ENCODE assay signal across 8 cellular contexts in genomic region chr5:176216393-176216916, GRCh38. TPM values are rescaled to one million over a fixed set of nuclear protein-coding genes. Genes with fewer than 3 reads are reported as not detected.
DNase-seq lines count a peak whose midpoint lies in the region; ATAC-seq, FAIRE-seq and TF ChIP-seq lines count a peak whose summit lies in the region.
"Not testable (repeated sequence)": the region's sequence is repeated elsewhere in the genome, so short reads cannot be mapped to it uniquely, and the experiment has no call there.

No MANE protein-coding gene starts in this region.

- DNase-seq in CD4-positive, alpha-beta memory T cell; Panc1 (ENCODE audit: low read depth, low spot score); activated CD8-positive, alpha-beta T cell treated with anti-CD3 and anti-CD28 coated beads, Interleukin-2, amount 10 ng/mL, durations not matched to agents 7 days and 5 days; stimulated activated effector memory CD8-positive, alpha-beta T cell treated with anti-CD3 and anti-CD28 coated beads, Interleukin-12 subunit alpha, Interleukin-12 subunit beta, amount 100 ng/mL, for 72 hours (ENCODE audit: low spot score in 2 of 2): not testable (repeated sequence)
- peak; percentile 4 for DNase-seq in LHCN-M2 (ENCODE audit: low read depth)
- DNase-seq in dermis blood vessel endothelial cell = peak; percentile 13
- DNase-seq in kidney = peak; percentile 76

- H3K4me1 Mint-ChIP-seq in CD4-positive, alpha-beta memory T cell; activated CD8-positive, alpha-beta T cell treated with anti-CD3 and anti-CD28 coated beads, Interleukin-2, amount 10 ng/mL, durations not matched to agents 7 days and 5 days (ENCODE audit: low read depth); stimulated activated effector memory CD8-positive, alpha-beta T cell treated with anti-CD3 and anti-CD28 coated beads, Interleukin-12 subunit alpha, Interleukin-12 subunit beta, amount 100 ng/mL, for 72 hours: not testable (repeated sequence)

- H3K36me3 ChIP-seq in CD4-positive, alpha-beta memory T cell (ENCODE audit: insufficient read depth, low read length); Panc1 (ENCODE audit: control insufficient read depth, insufficient read depth, low read length); kidney (ENCODE audit: control insufficient read depth in 1 of 2, insufficient read depth in 2 of 2, low read length in 2 of 2); mucosa of stomach (ENCODE audit: control insufficient read depth, insufficient read depth, low read length): not testable (repeated sequence)

- not testable (repeated sequence) for H3K4me3 ChIP-seq in CD4-positive, alpha-beta memory T cell (ENCODE audit: low read length in 2 of 2); Panc1 (ENCODE audit: low read depth in 2 of 2, low read length in 2 of 2); kidney (ENCODE audit: low read length in 2 of 2); mucosa of stomach (ENCODE audit: low read length)

- peak overlapping the region in 1 of 7 donors; percentile 17 for H3K27ac Mint-ChIP-seq in CD4-positive, alpha-beta memory T cell
- H3K27ac Mint-ChIP-seq in activated CD8-positive, alpha-beta T cell treated with anti-CD3 and anti-CD28 coated beads, Interleukin-2, amount 10 ng/mL, durations not matched to agents 7 days and 5 days = not testable (repeated sequence)
- H3K27ac Mint-ChIP-seq in stimulated activated effector memory CD8-positive, alpha-beta T cell treated with anti-CD3 and anti-CD28 coated beads, Interleukin-12 subunit alpha, Interleukin-12 subunit beta, amount 100 ng/mL, for 72 hours = peak overlapping the region; percentile 80

- not testable (repeated sequence) for H3K27me3 ChIP-seq in CD4-positive, alpha-beta memory T cell (ENCODE audit: insufficient read depth, low read length); Panc1 (ENCODE audit: control insufficient read depth, insufficient read depth, low read length); mucosa of stomach (ENCODE audit: control insufficient read depth, insufficient read depth, low read length)

- intact Hi-C loops in CD4-positive, alpha-beta memory T cell (cut with micrococcal nuclease); Panc1 (cut with micrococcal nuclease; ENCODE audit: unreplicated experiment); kidney (cut with DNase I): not testable (repeated sequence)

- not testable (repeated sequence) for H3K36me3 Mint-ChIP-seq in CD4-positive, alpha-beta memory T cell; activated CD8-positive, alpha-beta T cell treated with anti-CD3 and anti-CD28 coated beads, Interleukin-2, amount 10 ng/mL, durations not matched to agents 7 days and 5 days (ENCODE audit: low read depth); stimulated activated effector memory CD8-positive, alpha-beta T cell treated with anti-CD3 and anti-CD28 coated beads, Interleukin-12 subunit alpha, Interleukin-12 subunit beta, amount 100 ng/mL, for 72 hours

- in situ Hi-C loops in Panc1 (cut with HindIII; ENCODE audit: low pct_unique_long_range_greater_than_20kb, low sequenced_read_pairs) = not testable (repeated sequence)

- not testable (repeated sequence) for H3K27me3 Mint-ChIP-seq in CD4-positive, alpha-beta memory T cell
- peaks cover 15% of the 10 kb centered on the region for H3K27me3 Mint-ChIP-seq in activated CD8-positive, alpha-beta T cell treated with anti-CD3 and anti-CD28 coated beads, Interleukin-2, amount 10 ng/mL, durations not matched to agents 7 days and 5 days (ENCODE audit: low read depth)

- H3K9me3 Mint-ChIP-seq in CD4-positive, alpha-beta memory T cell; activated CD8-positive, alpha-beta T cell treated with anti-CD3 and anti-CD28 coated beads, Interleukin-2, amount 10 ng/mL, durations not matched to agents 7 days and 5 days (ENCODE audit: insufficient read depth); stimulated activated effector memory CD8-positive, alpha-beta T cell treated with anti-CD3 and anti-CD28 coated beads, Interleukin-12 subunit alpha, Interleukin-12 subunit beta, amount 100 ng/mL, for 72 hours: not testable (repeated sequence)

- peak overlapping the region in 6 of 8 donors; percentile 12 to 49 (median 34) for H3K4me3 Mint-ChIP-seq in CD4-positive, alpha-beta memory T cell
- H3K4me3 Mint-ChIP-seq in activated CD8-positive, alpha-beta T cell treated with anti-CD3 and anti-CD28 coated beads, Interleukin-2, amount 10 ng/mL, durations not matched to agents 7 days and 5 days = peak overlapping the region; percentile 10
- not testable (repeated sequence) for H3K4me3 Mint-ChIP-seq in stimulated activated effector memory CD8-positive, alpha-beta T cell treated with anti-CD3 and anti-CD28 coated beads, Interleukin-12 subunit alpha, Interleukin-12 subunit beta, amount 100 ng/mL, for 72 hours

- ATAC-seq in Panc1 = peak; percentile 72
- ATAC-seq in activated CD8-positive, alpha-beta T cell treated with anti-CD3 and anti-CD28 coated beads, Interleukin-2, amount 10 ng/mL, durations not matched to agents 7 days and 5 days; stimulated activated effector memory CD8-positive, alpha-beta T cell treated with anti-CD3 and anti-CD28 coated beads, Interleukin-12 subunit alpha, Interleukin-12 subunit beta, amount 100 ng/mL, for 72 hours: not testable (repeated sequence)

- not testable (repeated sequence) for FAIRE-seq in kidney (lab: Jason Lieb, UNC)

- not testable (repeated sequence) for TF ChIP-seq CTCF in Panc1 (IDR thresholded peaks at IDR 0.05); kidney (IDR thresholded peaks at IDR 0.05; ENCODE audit: borderline replicate concordance, extremely low read depth, insufficient read depth)

- POLR2A ChIA-PET in CD4-positive, alpha-beta memory T cell (lab: Charles Lee; ENCODE audit: partially characterized antibody); Panc1 (lab: Charles Lee); activated CD8-positive, alpha-beta T cell treated with anti-CD3 and anti-CD28 coated beads, Interleukin-2, amount 10 ng/mL, durations not matched to agents 7 days and 5 days (lab: Charles Lee): not testable (repeated sequence)

- H3K9me3 ChIP-seq in CD4-positive, alpha-beta memory T cell (ENCODE audit: control insufficient read depth in 1 of 2, low read length in 2 of 2); Panc1 (ENCODE audit: control insufficient read depth, insufficient read depth, low read depth, low read length); kidney (ENCODE audit: control insufficient read depth in 1 of 2, low read length in 2 of 2); mucosa of stomach (ENCODE audit: control insufficient read depth, low read length): not testable (repeated sequence)

- BruUV-seq in Panc1 (replicated peaks; lab: Mats Ljungman, UMichigan) = not testable (repeated sequence)

- not testable (repeated sequence) for H3K27ac ChIP-seq in CD4-positive, alpha-beta memory T cell (ENCODE audit: low read depth, low read length); Panc1 (ENCODE audit: low read length); kidney (ENCODE audit: low read depth in 2 of 2, low read length in 2 of 2)

- not testable (repeated sequence) for H3K4me1 ChIP-seq in CD4-positive, alpha-beta memory T cell (ENCODE audit: insufficient read depth, low read length); Panc1 (ENCODE audit: control insufficient read depth, insufficient read depth, low read length); kidney (ENCODE audit: control insufficient read depth in 1 of 2, insufficient read depth in 1 of 2, low read depth in 1 of 2, low read length in 2 of 2); mucosa of stomach (ENCODE audit: control insufficient read depth, insufficient read depth, low read length)

- not testable (repeated sequence) for H3K9ac ChIP-seq in kidney (ENCODE audit: low read length in 2 of 2)
- H3K9ac ChIP-seq in mucosa of stomach (ENCODE audit: low read length) = peak overlapping the region; percentile 10

- CTCF ChIA-PET in CD4-positive, alpha-beta memory T cell (lab: Charles Lee; ENCODE audit: partially characterized antibody); Panc1 (lab: Charles Lee); activated CD8-positive, alpha-beta T cell treated with anti-CD3 and anti-CD28 coated beads, Interleukin-2, amount 10 ng/mL, durations not matched to agents 7 days and 5 days (lab: Charles Lee): not testable (repeated sequence)

RNA-seq across cellular contexts. Expression of gene SIMC1, which starts 21.8 kb away (rescaled TPM):
- total RNA-seq in CD4-positive, alpha-beta memory T cell = 10 to 100 TPM; 25.3 to 27.3 TPM
- 10 to 100 TPM in 1 of 2 donors, 1 to 10 TPM in 1; 3.1 to 17.8 TPM for polyA plus RNA-seq in CD4-positive, alpha-beta memory T cell
- 15.2 and 15.9 TPM in 2 replicates for total RNA-seq in LHCN-M2 (2014; rRNA removed)
- 8.4 TPM for polyA plus RNA-seq in LHCN-M2 (2012)
- total RNA-seq in Panc1 (2021; ENCODE audit: unreplicated experiment) = 19.2 TPM
- 12.5 TPM for polyA plus RNA-seq in Panc1 (2012; ENCODE audit: insufficient read length)
- total RNA-seq in activated CD8-positive, alpha-beta T cell treated with anti-CD3 and anti-CD28 coated beads, Interleukin-2, amount 10 ng/mL, durations not matched to agents 7 days and 5 days = 10 to 100 TPM; 25.7 to 26.3 TPM
- 1.5 and 3.9 TPM in 2 replicates for total RNA-seq in dermis blood vessel endothelial cell
- total RNA-seq in kidney = 10.0 TPM
- 4.1 TPM for polyA plus RNA-seq in kidney (ENCODE audit: insufficient read depth, low read depth, low replicate concordance)
